1 cellular context compared by ENCODE assay signal in genomic region chr14:54001189-54001878, GRCh38.
TF ChIP-seq lines count a peak whose summit lies in the region.

No MANE protein-coding gene starts in this region.

TF ChIP-seq in H1, 55 proteins besides CTCF, POLR2A, EP300 and RAD21:
- TF ChIP-seq SIX5 (IDR thresholded peaks at IDR 0.05; ENCODE audit: low read depth, low read length) (peak; percentile 5; the same call in 1 of the 2 replicates), RFX5 (IDR thresholded peaks at IDR 0.05; ENCODE audit: borderline replicate concordance, low read depth, low read length) (no peak)
